ENCODE assay signal across 12 cellular contexts in the genomic region with DNA sequence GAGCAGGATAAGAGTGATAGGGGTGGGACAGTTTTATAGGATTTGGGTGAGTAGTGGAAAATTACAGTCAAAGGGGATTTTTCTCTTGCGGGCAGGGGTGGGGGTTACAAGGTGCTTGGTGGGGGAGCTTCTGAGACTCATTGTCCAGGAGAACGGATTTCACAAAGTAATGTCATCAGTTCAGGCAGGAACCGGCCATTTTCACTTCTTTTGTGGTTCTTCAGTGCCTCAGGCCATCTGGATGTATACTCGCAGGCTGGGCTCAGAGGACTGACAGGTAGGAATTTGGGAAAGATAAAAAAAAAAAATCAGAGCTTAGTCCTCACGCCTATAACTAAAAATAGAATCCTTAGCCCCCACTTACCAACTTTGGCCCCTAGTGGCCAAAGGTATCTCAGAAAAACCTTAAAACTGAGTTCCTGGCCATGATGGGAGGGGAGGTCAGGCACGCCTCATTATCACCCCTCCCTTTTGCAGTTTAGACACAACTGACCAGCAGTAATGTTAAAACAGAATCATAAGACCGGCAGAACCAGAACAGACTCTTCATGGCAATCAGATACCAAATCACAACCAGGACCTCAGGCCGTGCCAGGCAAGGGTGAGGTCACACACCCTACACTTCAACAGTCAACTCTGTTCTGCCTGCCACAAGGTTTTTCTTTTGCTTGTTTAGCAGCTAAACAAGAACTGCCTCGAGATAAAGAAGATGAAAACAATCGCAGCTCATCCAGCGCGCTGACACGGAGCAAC.
A peak's percentile ranks its signal among the peaks of the same experiment; 100 is the strongest.
DNase-seq lines count a peak whose midpoint lies in the region; ATAC-seq and TF ChIP-seq lines count a peak whose summit lies in the region.
"Had no signal": no experiment of that assay in that cellular context is flagged by ENCODE, and none has a peak within 500 bp of the region (broad histone marks: within the 10 kb centered on the region; RNA-seq: fewer than 3 reads in every experiment).

No MANE protein-coding gene starts in this region.

- peak; percentile 49 for TF ChIP-seq CTCF in GM12865 (IDR thresholded peaks at IDR 0.05; ENCODE audit: insufficient read depth, low read depth, low read length, missing control alignments)
- TF ChIP-seq CTCF in Loucy (conservative IDR thresholded peaks at IDR 0.05; ENCODE audit: low read length): peak; percentile 45
- TF ChIP-seq CTCF in nephron progenitor cell (IDR thresholded peaks at IDR 0.05): peak; percentile 6

- H3K36me3 Mint-ChIP-seq in nephron progenitor cell (ENCODE audit: low read depth): no peaks in the 10 kb centered on the region

- H3K27me3 Mint-ChIP-seq in nephron progenitor cell (ENCODE audit: low read depth, poor library complexity): peaks cover 7% of the 10 kb centered on the region
- H3K27me3 Mint-ChIP-seq: activated CD4-positive, alpha-beta memory T cell treated with anti-CD3 and anti-CD28 coated beads, Interleukin-2, amount 10 ng/mL, durations not matched to agents 7 days and 5 days had no signal

- H3K9me3 Mint-ChIP-seq in nephron progenitor cell: no peaks in the 10 kb centered on the region
- H3K9me3 Mint-ChIP-seq: activated CD4-positive, alpha-beta memory T cell treated with anti-CD3 and anti-CD28 coated beads, Interleukin-2, amount 10 ng/mL, durations not matched to agents 7 days and 5 days had no signal

- no peaks in the 10 kb centered on the region for H3K36me3 ChIP-seq in Loucy (ENCODE audit: insufficient read depth, low read length)

- no peaks in the 10 kb centered on the region for H3K9me2 ChIP-seq in Loucy (replicated peaks; ENCODE audit: low read depth, low read length)

- H3K79me2 ChIP-seq in Loucy (ENCODE audit: insufficient read depth, low read length): peaks cover 24% of the 10 kb centered on the region

- peaks cover 62% of the 10 kb centered on the region for H3K4me1 ChIP-seq in Loucy (ENCODE audit: insufficient read depth, low read length, poor library complexity, severe bottlenecking)

- DNase-seq in GM12865 (ENCODE audit: low read depth): peak; percentile 66
- no peak for DNase-seq in nephron progenitor cell
- DNase-seq in NCI-H69 (lab: John Stamatoyannopoulos, UW): no peak
- DNase-seq: activated CD4-positive, alpha-beta memory T cell treated with anti-CD3 and anti-CD28 coated beads, Interleukin-2, amount 10 ng/mL, durations not matched to agents 7 days and 5 days; activated effector memory CD4-positive, alpha-beta T cell treated with Interleukin-2 at 50 U/mL for 16 hours; NCI-H1694 treated with DMSO at 0.1 percent for 48 hours; NCI-H526 had no signal

- H3K4me1 Mint-ChIP-seq in nephron progenitor cell: peaks cover 12% of the 10 kb centered on the region

- peak overlapping the region; percentile 92 for H3K4me2 ChIP-seq in Loucy (ENCODE audit: low read depth, low read length, poor library complexity, severe bottlenecking)
- H3K4me2 ChIP-seq: KMS-11 had no signal

- peaks cover 16% of the 10 kb centered on the region for H3F3A ChIP-seq in Loucy (ENCODE audit: low read depth)

- H3K27me3 ChIP-seq in Loucy (ENCODE audit: insufficient read depth, low read length, poor library complexity, severe bottlenecking): no peaks in the 10 kb centered on the region

- no peaks in the 10 kb centered on the region for H4K20me1 ChIP-seq in Loucy (ENCODE audit: insufficient read depth, low read length, poor library complexity, severe bottlenecking)

- ATAC-seq in GM18868 (IDR thresholded peaks at IDR 0.05; ENCODE audit: unreplicated experiment) (no peak), GM19467 (IDR thresholded peaks at IDR 0.05; ENCODE audit: unreplicated experiment) (no peak)
- ATAC-seq: Right ventricle myocardium inferior had no signal

- no peak overlapping the region for H3K4me3 Mint-ChIP-seq in nephron progenitor cell
- H3K4me3 Mint-ChIP-seq: activated CD4-positive, alpha-beta memory T cell treated with anti-CD3 and anti-CD28 coated beads, Interleukin-2, amount 10 ng/mL, durations not matched to agents 7 days and 5 days had no signal

- no peak overlapping the region for H2AFZ ChIP-seq in Loucy (ENCODE audit: low read length)

- no peak overlapping the region for H3K27ac Mint-ChIP-seq in nephron progenitor cell
- H3K27ac Mint-ChIP-seq: activated CD4-positive, alpha-beta memory T cell treated with anti-CD3 and anti-CD28 coated beads, Interleukin-2, amount 10 ng/mL, durations not matched to agents 7 days and 5 days had no signal

- peak overlapping the region; percentile 79 for H3K4me3 ChIP-seq in GM12865 (ENCODE audit: low read depth, low read length)
- peak overlapping the region; percentile 74 for H3K4me3 ChIP-seq in Loucy (ENCODE audit: low read length, poor library complexity, severe bottlenecking)

- no peaks in the 10 kb centered on the region for H3K9me3 ChIP-seq in Loucy (ENCODE audit: insufficient read depth, low read depth, low read length)

- H3K9ac ChIP-seq in Loucy (ENCODE audit: low read depth, low read length, poor library complexity, severe bottlenecking): peak overlapping the region; percentile 96
- H3K9ac ChIP-seq: KMS-11 had no signal
